ENCODE assay signal across 10 cellular contexts in genomic region chr13:48400090-48400694, GRCh38. TPM values are rescaled to one million over a fixed set of nuclear protein-coding genes. Genes with fewer than 3 reads are reported as not detected.
DNase-seq lines count a peak whose midpoint lies in the region; ATAC-seq and TF ChIP-seq lines count a peak whose summit lies in the region.
"Had no signal": no experiment of that assay in that cellular context is flagged by ENCODE, and none has a peak within 500 bp of the region (broad histone marks: within the 10 kb centered on the region; RNA-seq: fewer than 3 reads in every experiment).

No MANE protein-coding gene starts in this region.

- no peak for DNase-seq in activated CD8-positive, alpha-beta memory T cell treated with anti-CD3 and anti-CD28 coated beads, Interleukin-2, amount 10 ng/mL, durations not matched to agents 7 days and 5 days
- no peak for DNase-seq in activated CD8-positive, alpha-beta memory T cell treated with anti-CD3 and anti-CD28 coated beads for 24 hours
- DNase-seq in amniotic epithelial cell (ENCODE audit: low read depth) (peak; percentile 24), foreskin melanocyte (no peak)
- DNase-seq: stimulated activated CD4-positive, alpha-beta T cell treated with anti-CD3 and anti-CD28 coated beads, Interleukin-1b, Interleukin-23, amount 100 ng/mL, for 48 hours had no signal

- H3K27me3 ChIP-seq in gastroesophageal sphincter (no peaks in the 10 kb centered on the region), subcutaneous abdominal adipose tissue (ENCODE audit: control insufficient read depth in 5 of 5, insufficient read depth in 4 of 5, low read length in 5 of 5) (no peaks in the 10 kb centered on the region)

- CTCF ChIA-PET in activated CD8-positive, alpha-beta memory T cell treated with anti-CD3 and anti-CD28 coated beads, Interleukin-2, amount 10 ng/mL, durations not matched to agents 7 days and 5 days (lab: Charles Lee) = interaction anchor here (1.0 to 2.6 kb wide), 2 partner anchors 170 to 180 kb away, joined by 3 to 19 read pairs; no protein-coding TSS in a partner anchor

- H3K4me3 Mint-ChIP-seq in activated CD8-positive, alpha-beta memory T cell treated with anti-CD3 and anti-CD28 coated beads, Interleukin-2, amount 10 ng/mL, durations not matched to agents 7 days and 5 days = no peak overlapping the region

- H3K4me3 ChIP-seq in gastroesophageal sphincter = no peak overlapping the region
- no peak overlapping the region for H3K4me3 ChIP-seq in subcutaneous abdominal adipose tissue (ENCODE audit: low read depth in 1 of 5, low read length in 5 of 5)
- H3K4me3 ChIP-seq: K562 had no signal

- peaks cover 0 to 2% of the 10 kb centered on the region in 2 donors for H3K36me3 ChIP-seq in gastroesophageal sphincter
- H3K36me3 ChIP-seq in subcutaneous abdominal adipose tissue (ENCODE audit: control insufficient read depth in 5 of 5, insufficient read depth in 5 of 5, low read length in 5 of 5) = no peaks in the 10 kb centered on the region

- H3K9me3 Mint-ChIP-seq in activated CD8-positive, alpha-beta memory T cell treated with anti-CD3 and anti-CD28 coated beads, Interleukin-2, amount 10 ng/mL, durations not matched to agents 7 days and 5 days (ENCODE audit: low read depth) = peaks cover 4% of the 10 kb centered on the region

- H3K27ac ChIP-seq in gastroesophageal sphincter (peak overlapping the region in 3 of 4 donors; percentile 8 to 71 (median 51)), subcutaneous abdominal adipose tissue (ENCODE audit: low read depth, low read length) (peak overlapping the region; percentile 68)

- TF ChIP-seq POLR2A in gastroesophageal sphincter (IDR thresholded peaks at IDR 0.05) = no peak

- peak overlapping the region in 1 of 5 donors; percentile 20 for H3K9ac ChIP-seq in subcutaneous abdominal adipose tissue (ENCODE audit: low read length in 5 of 5)

- peaks cover 38% of the 10 kb centered on the region for H3K36me3 Mint-ChIP-seq in activated CD8-positive, alpha-beta memory T cell treated with anti-CD3 and anti-CD28 coated beads, Interleukin-2, amount 10 ng/mL, durations not matched to agents 7 days and 5 days

- TF ChIP-seq EP300 in gastroesophageal sphincter (IDR thresholded peaks at IDR 0.05) = no peak

- 78 to 85% methylated on average over 2 of the region's 2 CpGs for WGBS in gastroesophageal sphincter (ENCODE audit: low coverage in 1 of 2), 2 donors

- peak overlapping the region; percentile 58 for H3K27ac Mint-ChIP-seq in activated CD8-positive, alpha-beta memory T cell treated with anti-CD3 and anti-CD28 coated beads, Interleukin-2, amount 10 ng/mL, durations not matched to agents 7 days and 5 days

- H3K4me1 ChIP-seq in gastroesophageal sphincter = peaks cover 6 to 66% (median 21%) of the 10 kb centered on the region in 3 donors
- peaks cover 0 to 55% (median 39%) of the 10 kb centered on the region in 5 donors for H3K4me1 ChIP-seq in subcutaneous abdominal adipose tissue (ENCODE audit: control insufficient read depth in 5 of 5, insufficient read depth in 5 of 5, low read length in 5 of 5)

- TF ChIP-seq CTCF in gastroesophageal sphincter (IDR thresholded peaks at IDR 0.05) = no peak

- no peak for ATAC-seq in activated CD8-positive, alpha-beta memory T cell treated with anti-CD3 and anti-CD28 coated beads, Interleukin-2, amount 10 ng/mL, durations not matched to agents 7 days and 5 days
- ATAC-seq in gastroesophageal sphincter (no peak), GM19351 (IDR thresholded peaks at IDR 0.05; ENCODE audit: unreplicated experiment) (no peak), HG03521 (IDR thresholded peaks at IDR 0.05; ENCODE audit: unreplicated experiment) (no peak)
- ATAC-seq: K562 had no signal

- no peaks in the 10 kb centered on the region for H3K27me3 Mint-ChIP-seq in activated CD8-positive, alpha-beta memory T cell treated with anti-CD3 and anti-CD28 coated beads, Interleukin-2, amount 10 ng/mL, durations not matched to agents 7 days and 5 days

- H3K9me3 ChIP-seq in gastroesophageal sphincter (no peaks in the 10 kb centered on the region), subcutaneous abdominal adipose tissue (ENCODE audit: control insufficient read depth in 5 of 5, low read length in 5 of 5) (no peaks in the 10 kb centered on the region)

- peaks cover 54% of the 10 kb centered on the region for H3K4me1 Mint-ChIP-seq in activated CD8-positive, alpha-beta memory T cell treated with anti-CD3 and anti-CD28 coated beads, Interleukin-2, amount 10 ng/mL, durations not matched to agents 7 days and 5 days

RNA-seq across cellular contexts. Expression of gene LPAR6, which starts 12.7 kb away (rescaled TPM):
- 10 to 100 TPM; 32.0 to 53.0 TPM for total RNA-seq in activated CD8-positive, alpha-beta memory T cell treated with anti-CD3 and anti-CD28 coated beads, Interleukin-2, amount 10 ng/mL, durations not matched to agents 7 days and 5 days
- 10 to 100 TPM in 2 of 4 donors, 1 to 10 TPM in 2; 6.5 to 25.4 (median 15.7) TPM for total RNA-seq in gastroesophageal sphincter
